1 cellular context compared by ENCODE assay signal in genomic region chr20:62426678-62427077, GRCh38.
TF ChIP-seq lines count a peak whose summit lies in the region.

No MANE protein-coding gene starts in this region.

TF ChIP-seq in HepG2, 621 proteins besides CTCF, POLR2A, EP300 and RAD21 (continued from another document):
- TF ChIP-seq IKZF5 (CRISPR knock-in tag; IDR thresholded peaks at IDR 0.05) (no peak), ZBTB26 (CRISPR knock-in tag; IDR thresholded peaks at IDR 0.05; ENCODE audit: borderline replicate concordance) (no peak), ARID2 (CRISPR knock-in tag; IDR thresholded peaks at IDR 0.05; ENCODE audit: borderline replicate concordance) (no peak), THAP9 (CRISPR knock-in tag; IDR thresholded peaks at IDR 0.05; ENCODE audit: borderline replicate concordance) (0 out of 2 replicates have a peak, but pooled peaks have one; percentile 23), CBX5 (CRISPR knock-in tag; IDR thresholded peaks at IDR 0.05; ENCODE audit: borderline replicate concordance) (no peak), SSRP1 (CRISPR knock-in tag; IDR thresholded peaks at IDR 0.05) (no peak), HES4 (CRISPR knock-in tag; IDR thresholded peaks at IDR 0.05; ENCODE audit: borderline replicate concordance) (0 out of 2 replicates have a peak, but pooled peaks have one; percentile 27), ARID5B (CRISPR knock-in tag; IDR thresholded peaks at IDR 0.05) (no peak), ZNF431 (CRISPR knock-in tag; IDR thresholded peaks at IDR 0.05; ENCODE audit: borderline replicate concordance, low read depth) (no peak), GATA4 (IDR thresholded peaks at IDR 0.05; ENCODE audit: borderline replicate concordance, low read depth) (no peak), ZNF496 (CRISPR knock-in tag; IDR thresholded peaks at IDR 0.05; ENCODE audit: insufficient replicate concordance) (no peak), REL (CRISPR knock-in tag; conservative IDR thresholded peaks at IDR 0.05) (no peak), ZFYVE20 (CRISPR knock-in tag; IDR thresholded peaks at IDR 0.05; ENCODE audit: borderline replicate concordance, low read depth) (no peak), ZNF224 (CRISPR knock-in tag; IDR thresholded peaks at IDR 0.05) (no peak), ZNF407 (CRISPR knock-in tag; IDR thresholded peaks at IDR 0.05; ENCODE audit: not compliant biosample characterization) (no peak), ZNF770 (CRISPR knock-in tag; IDR thresholded peaks at IDR 0.05) (no peak), MBNL3 (CRISPR knock-in tag; conservative IDR thresholded peaks at IDR 0.05) (no peak), NFAT5 (CRISPR knock-in tag; IDR thresholded peaks at IDR 0.05) (no peak), CEBPG (CRISPR knock-in tag; IDR thresholded peaks at IDR 0.05) (no peak), HMGA1 (CRISPR knock-in tag; conservative IDR thresholded peaks at IDR 0.05) (no peak), ZNF432 (CRISPR knock-in tag; IDR thresholded peaks at IDR 0.05; ENCODE audit: borderline replicate concordance) (no peak), ZFY (CRISPR knock-in tag; IDR thresholded peaks at IDR 0.05) (peak; percentile 41; the same call in 1 of the 2 replicates), ZNF460 (CRISPR knock-in tag; IDR thresholded peaks at IDR 0.05; ENCODE audit: borderline replicate concordance) (no peak), JUN (CRISPR knock-in tag; IDR thresholded peaks at IDR 0.05) (0 out of 2 replicates have a peak, but pooled peaks have one; percentile 16), BRCA1 (CRISPR knock-in tag; IDR thresholded peaks at IDR 0.05) (no peak)
